1 cellular context compared by ENCODE assay signal in the genomic region with DNA sequence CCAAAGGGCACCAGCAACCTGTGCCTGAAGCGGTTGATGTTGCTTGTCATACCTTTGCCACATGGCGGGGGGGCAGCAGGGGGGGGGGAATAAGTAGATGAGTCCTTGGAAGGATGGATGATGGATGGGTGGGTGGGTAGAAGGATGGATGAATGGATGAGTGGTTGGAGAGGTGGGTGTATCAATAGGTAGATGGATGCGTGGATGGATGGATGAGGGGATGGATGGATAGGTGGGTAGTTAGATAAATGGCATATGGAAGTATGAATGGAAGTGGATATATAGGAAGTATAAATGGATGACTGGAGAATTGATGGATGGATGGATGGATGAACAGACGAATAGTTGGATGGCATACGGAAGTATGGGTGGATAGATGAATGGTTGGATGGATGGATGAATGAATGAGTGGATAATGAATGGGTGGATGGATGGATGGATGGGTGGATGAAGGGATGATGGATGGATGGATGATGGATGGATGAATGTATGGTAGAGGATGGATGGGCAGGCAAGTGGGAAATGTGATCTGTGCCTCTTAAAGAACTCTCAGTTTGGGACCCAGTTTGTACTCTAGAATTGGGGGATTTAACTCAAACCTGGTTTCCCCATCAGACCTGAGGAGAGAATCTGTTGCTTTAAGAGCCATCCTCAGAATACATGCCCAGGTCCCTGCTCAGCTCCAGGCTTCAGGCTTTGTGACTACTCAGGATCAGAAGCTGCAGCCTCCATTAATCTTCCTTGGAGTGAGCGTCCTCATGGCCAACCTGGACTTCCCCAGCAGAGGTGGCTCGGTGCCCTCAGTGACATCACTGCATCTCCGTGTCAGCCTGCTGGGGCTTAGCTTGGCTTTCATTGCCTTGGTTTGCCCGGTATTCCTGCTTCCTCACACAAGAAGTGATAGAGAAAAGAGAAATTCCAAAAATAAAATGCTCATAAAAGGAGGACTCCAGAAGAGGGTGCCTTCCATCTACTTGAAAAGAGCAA.
TF ChIP-seq lines count a peak whose summit lies in the region.

No MANE protein-coding gene starts in this region.

TF ChIP-seq in GM12878, 131 proteins besides CTCF, POLR2A, EP300 and RAD21 (continued from another document):
- TF ChIP-seq, protein P1, sequence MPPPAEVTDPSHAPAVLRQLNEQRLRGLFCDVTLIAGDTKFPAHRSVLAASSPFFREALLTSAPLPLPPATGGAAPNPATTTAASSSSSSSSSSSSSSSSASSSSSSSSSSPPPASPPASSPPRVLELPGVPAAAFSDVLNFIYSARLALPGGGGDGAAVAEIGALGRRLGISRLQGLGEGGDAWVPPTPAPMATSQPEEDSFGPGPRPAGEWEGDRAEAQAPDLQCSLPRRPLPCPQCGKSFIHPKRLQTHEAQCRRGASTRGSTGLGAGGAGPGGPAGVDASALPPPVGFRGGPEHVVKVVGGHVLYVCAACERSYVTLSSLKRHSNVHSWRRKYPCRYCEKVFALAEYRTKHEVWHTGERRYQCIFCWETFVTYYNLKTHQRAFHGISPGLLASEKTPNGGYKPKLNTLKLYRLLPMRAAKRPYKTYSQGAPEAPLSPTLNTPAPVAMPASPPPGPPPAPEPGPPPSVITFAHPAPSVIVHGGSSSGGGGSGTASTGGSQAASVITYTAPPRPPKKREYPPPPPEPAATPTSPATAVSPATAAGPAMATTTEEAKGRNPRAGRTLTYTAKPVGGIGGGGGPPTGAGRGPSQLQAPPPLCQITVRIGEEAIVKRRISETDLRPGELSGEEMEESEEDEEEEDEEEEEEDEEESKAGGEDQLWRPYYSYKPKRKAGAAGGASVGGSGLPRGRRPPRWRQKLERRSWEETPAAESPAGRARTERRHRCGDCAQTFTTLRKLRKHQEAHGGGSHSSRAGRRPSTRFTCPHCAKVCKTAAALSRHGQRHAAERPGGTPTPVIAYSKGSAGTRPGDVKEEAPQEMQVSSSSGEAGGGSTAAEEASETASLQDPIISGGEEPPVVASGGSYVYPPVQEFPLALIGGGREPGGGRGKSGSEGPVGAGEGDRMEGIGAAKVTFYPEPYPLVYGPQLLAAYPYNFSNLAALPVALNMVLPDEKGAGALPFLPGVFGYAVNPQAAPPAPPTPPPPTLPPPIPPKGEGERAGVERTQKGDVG (CRISPR knock-in tag; IDR thresholded peaks at IDR 0.05) = no peak
- TF ChIP-seq SREBF1 (IDR thresholded peaks at IDR 0.05; ENCODE audit: low read length) (no peak), NBN (IDR thresholded peaks at IDR 0.05) (no peak), EED (IDR thresholded peaks at IDR 0.05; ENCODE audit: low read depth) (no peak), RFX5 (IDR thresholded peaks at IDR 0.05; ENCODE audit: low read depth, low read length) (no peak), CHD4 (IDR thresholded peaks at IDR 0.05) (no peak), FOXM1 (IDR thresholded peaks at IDR 0.05; ENCODE audit: low read depth, low read length) (no peak), CEBPB (IDR thresholded peaks at IDR 0.05; ENCODE audit: borderline replicate concordance in 1 of 2, low read depth in 2 of 2, low read length in 2 of 2) (no peak), STAT3 (IDR thresholded peaks at IDR 0.05; ENCODE audit: low read depth, low read length) (no peak), NRF1 (conservative IDR thresholded peaks at IDR 0.05; ENCODE audit: low read depth, low read length) (no peak), ZNF384 (IDR thresholded peaks at IDR 0.05; ENCODE audit: borderline replicate concordance, low read depth, low read length) (no peak), CHD1 (IDR thresholded peaks at IDR 0.05; ENCODE audit: low read depth, low read length) (no peak), MYB (IDR thresholded peaks at IDR 0.05; ENCODE audit: borderline replicate concordance, low read depth, low read length) (no peak)
- TF ChIP-seq, protein P2, sequence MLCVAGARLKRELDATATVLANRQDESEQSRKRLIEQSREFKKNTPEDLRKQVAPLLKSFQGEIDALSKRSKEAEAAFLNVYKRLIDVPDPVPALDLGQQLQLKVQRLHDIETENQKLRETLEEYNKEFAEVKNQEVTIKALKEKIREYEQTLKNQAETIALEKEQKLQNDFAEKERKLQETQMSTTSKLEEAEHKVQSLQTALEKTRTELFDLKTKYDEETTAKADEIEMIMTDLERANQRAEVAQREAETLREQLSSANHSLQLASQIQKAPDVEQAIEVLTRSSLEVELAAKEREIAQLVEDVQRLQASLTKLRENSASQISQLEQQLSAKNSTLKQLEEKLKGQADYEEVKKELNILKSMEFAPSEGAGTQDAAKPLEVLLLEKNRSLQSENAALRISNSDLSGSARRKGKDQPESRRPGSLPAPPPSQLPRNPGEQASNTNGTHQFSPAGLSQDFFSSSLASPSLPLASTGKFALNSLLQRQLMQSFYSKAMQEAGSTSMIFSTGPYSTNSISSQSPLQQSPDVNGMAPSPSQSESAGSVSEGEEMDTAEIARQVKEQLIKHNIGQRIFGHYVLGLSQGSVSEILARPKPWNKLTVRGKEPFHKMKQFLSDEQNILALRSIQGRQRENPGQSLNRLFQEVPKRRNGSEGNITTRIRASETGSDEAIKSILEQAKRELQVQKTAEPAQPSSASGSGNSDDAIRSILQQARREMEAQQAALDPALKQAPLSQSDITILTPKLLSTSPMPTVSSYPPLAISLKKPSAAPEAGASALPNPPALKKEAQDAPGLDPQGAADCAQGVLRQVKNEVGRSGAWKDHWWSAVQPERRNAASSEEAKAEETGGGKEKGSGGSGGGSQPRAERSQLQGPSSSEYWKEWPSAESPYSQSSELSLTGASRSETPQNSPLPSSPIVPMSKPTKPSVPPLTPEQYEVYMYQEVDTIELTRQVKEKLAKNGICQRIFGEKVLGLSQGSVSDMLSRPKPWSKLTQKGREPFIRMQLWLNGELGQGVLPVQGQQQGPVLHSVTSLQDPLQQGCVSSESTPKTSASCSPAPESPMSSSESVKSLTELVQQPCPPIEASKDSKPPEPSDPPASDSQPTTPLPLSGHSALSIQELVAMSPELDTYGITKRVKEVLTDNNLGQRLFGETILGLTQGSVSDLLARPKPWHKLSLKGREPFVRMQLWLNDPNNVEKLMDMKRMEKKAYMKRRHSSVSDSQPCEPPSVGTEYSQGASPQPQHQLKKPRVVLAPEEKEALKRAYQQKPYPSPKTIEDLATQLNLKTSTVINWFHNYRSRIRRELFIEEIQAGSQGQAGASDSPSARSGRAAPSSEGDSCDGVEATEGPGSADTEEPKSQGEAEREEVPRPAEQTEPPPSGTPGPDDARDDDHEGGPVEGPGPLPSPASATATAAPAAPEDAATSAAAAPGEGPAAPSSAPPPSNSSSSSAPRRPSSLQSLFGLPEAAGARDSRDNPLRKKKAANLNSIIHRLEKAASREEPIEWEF (IDR thresholded peaks at IDR 0.05; ENCODE audit: insufficient replicate concordance, low read depth, low read length) = no peak
- TF ChIP-seq, protein P3, sequence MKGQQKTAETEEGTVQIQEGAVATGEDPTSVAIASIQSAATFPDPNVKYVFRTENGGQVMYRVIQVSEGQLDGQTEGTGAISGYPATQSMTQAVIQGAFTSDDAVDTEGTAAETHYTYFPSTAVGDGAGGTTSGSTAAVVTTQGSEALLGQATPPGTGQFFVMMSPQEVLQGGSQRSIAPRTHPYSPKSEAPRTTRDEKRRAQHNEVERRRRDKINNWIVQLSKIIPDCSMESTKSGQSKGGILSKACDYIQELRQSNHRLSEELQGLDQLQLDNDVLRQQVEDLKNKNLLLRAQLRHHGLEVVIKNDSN (IDR thresholded peaks at IDR 0.05; ENCODE audit: borderline replicate concordance, extremely low read length, insufficient read depth, low read depth, low read length) = no peak
- TF ChIP-seq, protein P4, sequence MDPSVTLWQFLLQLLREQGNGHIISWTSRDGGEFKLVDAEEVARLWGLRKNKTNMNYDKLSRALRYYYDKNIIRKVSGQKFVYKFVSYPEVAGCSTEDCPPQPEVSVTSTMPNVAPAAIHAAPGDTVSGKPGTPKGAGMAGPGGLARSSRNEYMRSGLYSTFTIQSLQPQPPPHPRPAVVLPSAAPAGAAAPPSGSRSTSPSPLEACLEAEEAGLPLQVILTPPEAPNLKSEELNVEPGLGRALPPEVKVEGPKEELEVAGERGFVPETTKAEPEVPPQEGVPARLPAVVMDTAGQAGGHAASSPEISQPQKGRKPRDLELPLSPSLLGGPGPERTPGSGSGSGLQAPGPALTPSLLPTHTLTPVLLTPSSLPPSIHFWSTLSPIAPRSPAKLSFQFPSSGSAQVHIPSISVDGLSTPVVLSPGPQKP (IDR thresholded peaks at IDR 0.05; ENCODE audit: low read depth, low read length) = no peak
TF ChIP-seq in GM12878: peak in this region for 0.
